ENCODE assay signal across 12 cellular contexts in genomic region chr14:93986972-93987371, GRCh38.
DNase-seq lines count a peak whose midpoint lies in the region; ATAC-seq lines count a peak whose summit lies in the region.
"Had no signal": no experiment of that assay in that cellular context is flagged by ENCODE, and none has a peak within 500 bp of the region (broad histone marks: within the 10 kb centered on the region; RNA-seq: fewer than 3 reads in every experiment).

No MANE protein-coding gene starts in this region.

- ATAC-seq in GM21737 (IDR thresholded peaks at IDR 0.05; ENCODE audit: unreplicated experiment), result no peak
- ATAC-seq: PC-3 had no signal

- peak; percentile 18 for DNase-seq in AG20443 (ENCODE audit: low spot score)
- peak; percentile 50 for DNase-seq in NCI-H69 (lab: John Stamatoyannopoulos, UW)
- DNase-seq in iPS-NIHi11 (ENCODE audit: low spot score), result peak; percentile 45
- DNase-seq in DMS153 treated with DMSO at 0.1 percent for 48 hours (lab: John Stamatoyannopoulos, UW; ENCODE audit: unreplicated experiment), result no peak
- no peak for DNase-seq in T-helper 2 cell
- DNase-seq: activated B cell treated with CpG ODN at 0.5 μM for 24 hours; activated naive CD4-positive, alpha-beta T cell treated with Interleukin-2 at 50 U/mL for 16 hours; GOT3; NCI-H1105; PC-3; SW 1271 had no signal

Comparison
In these comparisons a context has a peak if more than half of its experiments do, and no peak if none do; other contexts are left out.
1. DNase-seq: peak in AG20443 (single experiment), NCI-H69 (single experiment) and iPS-NIHi11 (single experiment); none in DMS153 treated with DMSO at 0.1 percent for 48 hours (single experiment) and T-helper 2 cell (0 of 5).